Comparison of ENCODE assay signal across 26 cellular contexts in genomic region chr3:37751967-37752660, GRCh38.
DNase-seq lines count a peak whose midpoint lies in the region; ATAC-seq, FAIRE-seq and TF ChIP-seq lines count a peak whose summit lies in the region.
"Had no signal": no experiment of that assay in that cellular context is flagged by ENCODE, and none has a peak within 500 bp of the region (broad histone marks: within the 10 kb centered on the region; RNA-seq: fewer than 3 reads in every experiment).

No MANE protein-coding gene starts in this region.

- peaks cover 9% of the 10 kb centered on the region for H3K27me3 Mint-ChIP-seq in activated naive CD4-positive, alpha-beta T cell treated with anti-CD3 and anti-CD28 coated beads for 36 hours (ENCODE audit: low read depth)

- no peak overlapping the region for H3K14ac ChIP-seq in trophoblast cell (ENCODE audit: low read length)

- H4K12ac ChIP-seq in trophoblast cell (ENCODE audit: low read depth, low read length), result no peak overlapping the region

- H4K8ac ChIP-seq in trophoblast cell (ENCODE audit: low read depth, low read length), result no peak overlapping the region

- no peak overlapping the region for H3K4me3 Mint-ChIP-seq in activated naive CD4-positive, alpha-beta T cell treated with anti-CD3 and anti-CD28 coated beads for 36 hours
- H3K4me3 Mint-ChIP-seq: B cell; central memory CD8-positive, alpha-beta T cell; IgD-negative memory B cell; natural killer cell treated with Interleukin-12 subunit alpha and Interleukin-12 subunit beta and Interleukin-15 and Interleukin-18, amount 100 ng/mL, for 72 hours; stimulated activated naive B cell treated with anti-CD40 and anti-IgM and Interleukin-4, amounts not matched to agents 10 μg/mL and 1 μg/mL and 100 μg/mL, for 72 hours had no signal

- BruUV-seq in GM12878 (replicated peaks; lab: Mats Ljungman, UMichigan), result no TSS peak

- no peaks in the 10 kb centered on the region for H3K4me1 ChIP-seq in GM12878 (ENCODE audit: control insufficient read depth, insufficient read depth, low read length)
- no peaks in the 10 kb centered on the region for H3K4me1 ChIP-seq in trophoblast cell (ENCODE audit: control insufficient read depth in 1 of 2, insufficient read depth in 2 of 2, low read length in 2 of 2)
- no peaks in the 10 kb centered on the region for H3K4me1 ChIP-seq in smooth muscle cell (ENCODE audit: low read depth)
- H3K4me1 ChIP-seq: ascending aorta, gastrocnemius medialis, tibial artery had no signal

- ATAC-seq in HG02798 (IDR thresholded peaks at IDR 0.05; ENCODE audit: poor library complexity, unreplicated experiment), result peak; percentile 68
- peak; percentile 48 for ATAC-seq in GM12878
- ATAC-seq: activated naive CD4-positive, alpha-beta T cell treated with anti-CD3 and anti-CD28 coated beads, Interleukin-2, amount 50 U/mL, for 72 hours; esophagus mucosa; gastrocnemius medialis; natural killer cell treated with Interleukin-12 subunit alpha and Interleukin-12 subunit beta and Interleukin-15 and Interleukin-18, amount 100 ng/mL, for 72 hours; stimulated activated naive B cell treated with anti-CD40 and anti-IgM and Interleukin-4, amounts not matched to agents 10 μg/mL and 1 μg/mL and 100 μg/mL, for 72 hours had no signal

- no peak overlapping the region for H3K23ac ChIP-seq in trophoblast cell (ENCODE audit: low read length)

- H4K91ac ChIP-seq in trophoblast cell (ENCODE audit: low read depth, low read length), result no peak overlapping the region

- TF ChIP-seq EP300 in GM12878 (IDR thresholded peaks at IDR 0.05; ENCODE audit: borderline replicate concordance in 1 of 2, control insufficient read depth in 1 of 2, low read depth in 2 of 2, low read length in 2 of 2), result no peak

- intact Hi-C loops in GM12878 (cut with micrococcal nuclease; ENCODE audit: unreplicated experiment), result no loop called here
- intact Hi-C loops in activated naive CD4-positive, alpha-beta T cell treated with anti-CD3 and anti-CD28 coated beads for 36 hours (cut with micrococcal nuclease), result no loop called here

- H4K20me1 ChIP-seq in GM12878 (ENCODE audit: control insufficient read depth, insufficient read depth) (no peaks in the 10 kb centered on the region), smooth muscle cell (ENCODE audit: low read depth) (no peaks in the 10 kb centered on the region)

- H3K79me2 ChIP-seq in GM12878 (ENCODE audit: control insufficient read depth, insufficient read depth, low read length), result no peaks in the 10 kb centered on the region
- H3K79me2 ChIP-seq in trophoblast cell (ENCODE audit: control insufficient read depth, insufficient read depth, low read length, poor library complexity), result no peaks in the 10 kb centered on the region
- no peaks in the 10 kb centered on the region for H3K79me2 ChIP-seq in smooth muscle cell (ENCODE audit: low read depth)

- H3K9me3 ChIP-seq in GM12878 (replicated peaks; ENCODE audit: control insufficient read depth, insufficient read depth, low read length) (no peaks in the 10 kb centered on the region), trophoblast cell (ENCODE audit: insufficient read depth, low read depth, low read length) (peaks cover 4% of the 10 kb centered on the region), smooth muscle cell (replicated peaks; ENCODE audit: low read depth) (no peaks in the 10 kb centered on the region)
- H3K9me3 ChIP-seq: ascending aorta, gastrocnemius medialis, tibial artery had no signal

- H3K4me3 ChIP-seq in GM12878, result no peak overlapping the region
- H3K4me3 ChIP-seq in trophoblast cell (ENCODE audit: low read depth, low read length), result no peak overlapping the region
- H3K4me3 ChIP-seq in smooth muscle cell, result no peak overlapping the region
- H3K4me3 ChIP-seq: ascending aorta, gastrocnemius medialis, tibial artery had no signal

- no peak overlapping the region for H3K27ac Mint-ChIP-seq in activated naive CD4-positive, alpha-beta T cell treated with anti-CD3 and anti-CD28 coated beads for 36 hours
- H3K27ac Mint-ChIP-seq: activated naive CD4-positive, alpha-beta T cell treated with anti-CD3 and anti-CD28 coated beads, Interleukin-2, amount 50 U/mL, for 72 hours; B cell; IgD-negative memory B cell; natural killer cell treated with Interleukin-12 subunit alpha and Interleukin-12 subunit beta and Interleukin-15 and Interleukin-18, amount 100 ng/mL, for 72 hours had no signal

- H3K4ac ChIP-seq in trophoblast cell (ENCODE audit: low read depth, low read length), result no peak overlapping the region

- H3K27ac ChIP-seq in GM12878 (ENCODE audit: control insufficient read depth, insufficient read depth) (no peak overlapping the region), trophoblast cell (ENCODE audit: low read depth, low read length) (no peak overlapping the region), smooth muscle cell (ENCODE audit: low read depth) (no peak overlapping the region)
- H3K27ac ChIP-seq: 22Rv1, ascending aorta, gastrocnemius medialis, RWPE1, tibial artery had no signal

- 22% methylated on average over 7 of the region's 7 CpGs for whole genome bisulfite sequencing in GM12878 (ENCODE audit: insufficient coverage, insufficient replicate concordance, low lambda C conversion rate, missing lambda C conversion rate)
- WGBS in trophoblast cell (ENCODE audit: extremely low coverage, insufficient coverage, insufficient read length), result no CpG with 5 or more reads among the region's 7 CpGs
- whole genome bisulfite sequencing in smooth muscle cell (ENCODE audit: low lambda C conversion rate), result 89% methylated on average over 7 of the region's 7 CpGs

- POLR2A ChIA-PET in GM12878 (lab: Charles Lee), result no interaction called here

- H2BK12ac ChIP-seq in trophoblast cell (ENCODE audit: low read length), result no peak overlapping the region

- no peaks in the 10 kb centered on the region for H3K36me3 ChIP-seq in GM12878 (ENCODE audit: control insufficient read depth in 2 of 2, insufficient read depth in 2 of 2, low read length in 1 of 2)
- peaks cover 0 to 4% of the 10 kb centered on the region in 2 experiments for H3K36me3 ChIP-seq in trophoblast cell (ENCODE audit: control insufficient read depth in 1 of 2, insufficient read depth in 2 of 2, low read length in 2 of 2)
- no peaks in the 10 kb centered on the region for H3K36me3 ChIP-seq in smooth muscle cell (ENCODE audit: low read depth)

- H2AK5ac ChIP-seq in trophoblast cell (ENCODE audit: low read length), result no peak overlapping the region

- no peak for TF ChIP-seq POLR2A in GM12878 (IDR thresholded peaks at IDR 0.05; ENCODE audit: low read depth, low read length)

- peak; percentile 60 for DNase-seq in DMS 273 (lab: John Stamatoyannopoulos, UW; ENCODE audit: unreplicated experiment)
- DNase-seq in DMS 273 treated with DMSO at 0.1 percent for 48 hours (lab: John Stamatoyannopoulos, UW), result no peak
- DNase-seq in GM12878 (ENCODE audit: low read depth, low spot score), result no peak
- peak; percentile 13 to 43 for DNase-seq in trophoblast cell
- DNase-seq in activated naive CD4-positive, alpha-beta T cell treated with anti-CD3 and anti-CD28 coated beads for 36 hours, result no peak
- no peak for DNase-seq in smooth muscle cell (lab: John Stamatoyannopoulos, UW; ENCODE audit: unreplicated experiment)
- no peak for DNase-seq in NCI-H1436 treated with DMSO at 0.1 percent for 48 hours (lab: John Stamatoyannopoulos, UW)
- DNase-seq: activated CD4-positive, alpha-beta T cell treated with anti-CD3 and anti-CD28 coated beads for 1 hour; COR-L47; gastrocnemius medialis; left cardiac atrium; MM.1S; NCI-H226; stimulated activated naive B cell treated with anti-CD40 and anti-IgM and Interleukin-4, amounts not matched to agents 10 μg/mL and 1 μg/mL and 100 μg/mL, for 72 hours; T-helper 9 cell; tibial artery had no signal

- H3K36me3 Mint-ChIP-seq in activated naive CD4-positive, alpha-beta T cell treated with anti-CD3 and anti-CD28 coated beads for 36 hours (ENCODE audit: low read depth), result no peaks in the 10 kb centered on the region
- H3K36me3 Mint-ChIP-seq: activated naive CD4-positive, alpha-beta T cell treated with anti-CD3 and anti-CD28 coated beads, Interleukin-2, amount 50 U/mL, for 72 hours; IgD-negative memory B cell; stimulated activated naive B cell treated with anti-CD40 and anti-IgM and Interleukin-4, amounts not matched to agents 10 μg/mL and 1 μg/mL and 100 μg/mL, for 72 hours had no signal

- no peaks in the 10 kb centered on the region for H3F3A ChIP-seq in smooth muscle cell (ENCODE audit: low read depth)

- no peaks in the 10 kb centered on the region for H3K79me1 ChIP-seq in trophoblast cell (ENCODE audit: low read length)

- H3K27me3 ChIP-seq in GM12878 (replicated peaks in 1 of 2; ENCODE audit: control insufficient read depth in 2 of 2, insufficient read depth in 2 of 2, low read length in 1 of 2) (no peaks in the 10 kb centered on the region; a peak in 1 of 4 replicates), trophoblast cell (ENCODE audit: insufficient read depth, low read length) (no peaks in the 10 kb centered on the region), smooth muscle cell (ENCODE audit: low read depth) (peaks cover 32% of the 10 kb centered on the region)
- H3K27me3 ChIP-seq: ascending aorta, gastrocnemius medialis, tibial artery had no signal

- FAIRE-seq in GM12878 (lab: Jason Lieb, UNC), result no peak

- H2BK5ac ChIP-seq in trophoblast cell (ENCODE audit: low read depth, low read length, poor library complexity), result no peak overlapping the region

- H3K9ac ChIP-seq in GM12878 (ENCODE audit: control insufficient read depth, insufficient read depth, low read length) (no peak overlapping the region), trophoblast cell (ENCODE audit: low read length) (no peak overlapping the region), smooth muscle cell (ENCODE audit: low read depth) (no peak overlapping the region)

- RAD21 ChIA-PET in GM12878 (lab: Charles Lee; ENCODE audit: unreplicated experiment), result no interaction called here

- H2AFZ ChIP-seq in GM12878 (ENCODE audit: control insufficient read depth, low read depth, low read length), result no peak overlapping the region
- no peak overlapping the region for H2AFZ ChIP-seq in trophoblast cell (ENCODE audit: insufficient read depth, low read length, poor library complexity)
- H2AFZ ChIP-seq in smooth muscle cell (ENCODE audit: low read depth), result no peak overlapping the region

- H3K4me1 Mint-ChIP-seq in activated naive CD4-positive, alpha-beta T cell treated with anti-CD3 and anti-CD28 coated beads for 36 hours (ENCODE audit: low read depth), result no peaks in the 10 kb centered on the region
- H3K4me1 Mint-ChIP-seq: B cell; central memory CD8-positive, alpha-beta T cell; IgD-negative memory B cell; stimulated activated naive B cell treated with anti-CD40 and anti-IgM and Interleukin-4, amounts not matched to agents 10 μg/mL and 1 μg/mL and 100 μg/mL, for 72 hours had no signal

- H3K4me2 ChIP-seq in GM12878 (ENCODE audit: control insufficient read depth, insufficient read depth), result no peak overlapping the region
- H3K4me2 ChIP-seq in trophoblast cell (ENCODE audit: low read length), result no peak overlapping the region
- H3K4me2 ChIP-seq in smooth muscle cell, result no peak overlapping the region

- H3K9me3 Mint-ChIP-seq in activated naive CD4-positive, alpha-beta T cell treated with anti-CD3 and anti-CD28 coated beads for 36 hours, result no peaks in the 10 kb centered on the region
- H3K9me3 Mint-ChIP-seq: activated naive CD4-positive, alpha-beta T cell treated with anti-CD3 and anti-CD28 coated beads, Interleukin-2, amount 50 U/mL, for 72 hours; central memory CD8-positive, alpha-beta T cell; IgD-negative memory B cell; natural killer cell treated with Interleukin-12 subunit alpha and Interleukin-12 subunit beta and Interleukin-15 and Interleukin-18, amount 100 ng/mL, for 72 hours had no signal

- SMC1A ChIA-PET in GM12878 (lab: Charles Lee; ENCODE audit: uncharacterized antibody, unreplicated experiment), result interaction anchor here (0.6 to 1.9 kb wide), 4 partner anchors 10 to 42 kb away, joined by 3 to 7 read pairs (median 4); no protein-coding TSS in a partner anchor

- TF ChIP-seq CTCF in GM12878 (IDR thresholded peaks at IDR 0.05 in 2 of 3, conservative IDR thresholded peaks at IDR 0.05 in 1 of 3; ENCODE audit: control insufficient read depth in 2 of 3, extremely low read depth in 1 of 3, insufficient read depth in 1 of 3, low read depth in 3 of 3, low read length in 3 of 3) (no peak), smooth muscle cell (IDR thresholded peaks at IDR 0.05; ENCODE audit: borderline replicate concordance, insufficient read depth, poor library complexity, severe bottlenecking) (no peak)

- no peak for TF ChIP-seq RAD21 in GM12878 (IDR thresholded peaks at IDR 0.05; ENCODE audit: insufficient read depth, low read depth, low read length)

- H3K18ac ChIP-seq in trophoblast cell (ENCODE audit: low read length), result no peak overlapping the region

- H2BK120ac ChIP-seq in trophoblast cell (ENCODE audit: insufficient read depth, low read length, poor library complexity), result no peak overlapping the region

- in situ Hi-C loops in GM12878 (cut with MboI), result no loop called here

- CTCF ChIA-PET in GM12878 (lab: Yijun Ruan, JAX), result interaction anchor here (1.0 to 1.1 kb wide), 2 partner anchors 9 to 12 kb away, joined by 3 to 4 read pairs; no protein-coding TSS in a partner anchor
- CTCF ChIA-PET in activated naive CD4-positive, alpha-beta T cell treated with anti-CD3 and anti-CD28 coated beads for 36 hours (lab: Charles Lee), result no interaction called here

Comparison
In these comparisons a context has a peak if more than half of its experiments do, and no peak if none do; other contexts are left out.
1. DNase-seq: peak in DMS 273 (single experiment) and trophoblast cell (2 of 2); none in DMS 273 treated with DMSO at 0.1 percent for 48 hours (single experiment), GM12878 (single experiment), activated naive CD4-positive, alpha-beta T cell treated with anti-CD3 and anti-CD28 coated beads for 36 hours (single experiment), smooth muscle cell (single experiment) and NCI-H1436 treated with DMSO at 0.1 percent for 48 hours (single experiment).